Comparison of ENCODE assay signal across 9 cellular contexts in the genomic region with DNA sequence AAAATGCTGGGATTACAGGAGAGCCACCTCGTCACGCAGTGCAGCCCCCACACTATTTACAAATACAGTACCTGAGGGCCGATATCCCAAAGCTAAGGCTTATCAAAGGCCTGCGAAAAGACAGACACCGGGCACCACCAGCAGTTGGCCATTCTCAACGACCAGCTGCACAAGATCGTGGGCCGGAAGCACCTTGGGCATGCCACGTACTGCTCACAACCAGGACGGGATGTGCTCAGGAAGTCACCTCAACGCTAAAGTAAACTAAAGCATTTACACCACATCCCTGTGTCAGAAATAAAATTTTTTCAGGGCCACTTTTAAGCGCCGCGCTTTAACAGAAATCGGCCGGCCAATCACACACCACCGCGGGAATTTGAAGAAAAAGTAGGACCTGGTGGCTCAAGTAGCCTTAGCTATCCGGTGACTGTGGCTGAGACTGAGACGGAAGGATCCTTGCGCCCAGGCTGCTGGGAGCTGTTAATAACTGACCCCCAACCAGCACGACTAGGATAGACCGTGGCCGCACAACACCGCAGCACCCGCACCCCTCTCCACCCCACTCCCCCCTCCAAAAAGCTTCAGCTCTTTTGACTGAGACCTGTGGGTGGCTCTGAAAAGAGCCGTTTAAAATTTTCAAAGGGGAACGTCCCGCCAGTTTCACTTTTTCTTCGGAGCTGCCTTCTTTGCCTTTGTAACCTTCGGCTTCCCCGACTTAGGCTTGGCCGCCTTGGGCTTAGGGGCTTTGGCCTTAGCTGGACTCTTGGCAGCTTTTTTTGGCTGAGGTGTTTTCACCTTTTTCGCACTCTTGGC.
DNase-seq lines count a peak whose midpoint lies in the region; ATAC-seq and TF ChIP-seq lines count a peak whose summit lies in the region.
"Had no signal": no experiment of that assay in that cellular context is flagged by ENCODE, and none has a peak within 500 bp of the region (broad histone marks: within the 10 kb centered on the region; RNA-seq: fewer than 3 reads in every experiment).

No MANE protein-coding gene starts in this region.

- no peaks in the 10 kb centered on the region for H3K9me3 Mint-ChIP-seq in activated naive CD4-positive, alpha-beta T cell treated with anti-CD3 and anti-CD28 coated beads, Interleukin-2, amount 50 U/mL, for 24 hours

- no peak for TF ChIP-seq CTCF in heart left ventricle (IDR thresholded peaks at IDR 0.05)

- H3K27me3 ChIP-seq in heart left ventricle (peaks cover 0 to 81% (median 19%) of the 10 kb centered on the region in 9 donors), rectal smooth muscle tissue (ENCODE audit: control insufficient read depth, insufficient read depth, low read length) (peaks cover 2% of the 10 kb centered on the region)

- H3K9ac ChIP-seq in rectal smooth muscle tissue (ENCODE audit: low read length) = peak overlapping the region; percentile 66

- 1% methylated on average over 32 to 34 of the region's 34 CpGs for WGBS in heart left ventricle, 4 donors

- H3K4me3 ChIP-seq in heart left ventricle (peak overlapping the region; percentile 19 to 72 (median 51)), rectal smooth muscle tissue (ENCODE audit: low read length) (peak overlapping the region; percentile 77)

- no peaks in the 10 kb centered on the region for H3K36me3 Mint-ChIP-seq in activated naive CD4-positive, alpha-beta T cell treated with anti-CD3 and anti-CD28 coated beads, Interleukin-2, amount 50 U/mL, for 24 hours

- H3K36me3 ChIP-seq in heart left ventricle (no peaks in the 10 kb centered on the region), rectal smooth muscle tissue (ENCODE audit: control insufficient read depth, insufficient read depth, low read length) (no peaks in the 10 kb centered on the region)

- H3K9me3 ChIP-seq in heart left ventricle = no peaks in the 10 kb centered on the region

- peak; percentile 88 for DNase-seq in SIG-M5 treated with dmso at 0.1 percent for 504 hours (lab: John Stamatoyannopoulos, UW; ENCODE audit: unreplicated experiment)
- no peak for DNase-seq in SIG-M5 (lab: John Stamatoyannopoulos, UW)
- peak; percentile 84 for DNase-seq in RKO (ENCODE audit: low spot score)
- peak in 4 of 5 donors; percentile 39 to 60 (median 46) for DNase-seq in heart left ventricle
- no peak for DNase-seq in NCI-H1105 (lab: John Stamatoyannopoulos, UW)

- peaks cover 30% of the 10 kb centered on the region for H3K4me1 Mint-ChIP-seq in activated naive CD4-positive, alpha-beta T cell treated with anti-CD3 and anti-CD28 coated beads, Interleukin-2, amount 50 U/mL, for 24 hours

- H3K27ac Mint-ChIP-seq in activated naive CD4-positive, alpha-beta T cell treated with anti-CD3 and anti-CD28 coated beads, Interleukin-2, amount 50 U/mL, for 24 hours = peak overlapping the region; percentile 98

- peak; percentile 14 for ATAC-seq in HG03060 (IDR thresholded peaks at IDR 0.05; ENCODE audit: low read depth, unreplicated experiment)
- ATAC-seq in heart left ventricle = peak; percentile 50 to 71 (median 62)

- H3K27ac ChIP-seq in heart left ventricle (peak overlapping the region in 11 of 12 donors; percentile 26 to 95 (median 58)), rectal smooth muscle tissue (ENCODE audit: low read depth, low read length) (peak overlapping the region; percentile 87)
- H3K27ac ChIP-seq: C4-2B had no signal

- intact Hi-C loops in heart left ventricle (cut with DNase I) = loop anchor here in 1 of 10 donors (10.0 kb wide), 1 partner anchor 51 kb away; a partner anchor contains a TSS

- H3K4me3 Mint-ChIP-seq in activated naive CD4-positive, alpha-beta T cell treated with anti-CD3 and anti-CD28 coated beads, Interleukin-2, amount 50 U/mL, for 24 hours = peak overlapping the region; percentile 91

- TF ChIP-seq POLR2A in heart left ventricle (IDR thresholded peaks at IDR 0.05) = no peak

- no peaks in the 10 kb centered on the region for H3K27me3 Mint-ChIP-seq in activated naive CD4-positive, alpha-beta T cell treated with anti-CD3 and anti-CD28 coated beads, Interleukin-2, amount 50 U/mL, for 24 hours

- H3K4me1 ChIP-seq in heart left ventricle (peaks cover 0 to 31% (median 8%) of the 10 kb centered on the region in 12 donors), rectal smooth muscle tissue (ENCODE audit: control insufficient read depth, insufficient read depth, low read length) (no peaks in the 10 kb centered on the region)

Comparison
In these comparisons a context has a peak if more than half of its experiments do, and no peak if none do; other contexts are left out.
1. DNase-seq: peak in SIG-M5 treated with dmso at 0.1 percent for 504 hours (single experiment), RKO (single experiment) and heart left ventricle (4 of 5); none in SIG-M5 (single experiment) and NCI-H1105 (single experiment).